In genomic region chr6:47145212-47145611, GRCh38 we compare ENCODE assay signal across 22 cellular contexts.
A peak's percentile ranks its signal among the peaks of the same experiment; 100 is the strongest.
DNase-seq lines count a peak whose midpoint lies in the region; ATAC-seq, FAIRE-seq and TF ChIP-seq lines count a peak whose summit lies in the region.
"Had no signal": no experiment of that assay in that cellular context is flagged by ENCODE, and none has a peak within 500 bp of the region (broad histone marks: within the 10 kb centered on the region; RNA-seq: fewer than 3 reads in every experiment).

No MANE protein-coding gene starts in this region.

- POLR2A ChIA-PET in PC-9 (lab: Charles Lee; ENCODE audit: unreplicated experiment): no interaction called here

- H3K4me3 ChIP-seq in AG10803 (ENCODE audit: low read length) (no peak overlapping the region), PC-9 (no peak overlapping the region), esophagus muscularis mucosa (no peak overlapping the region), body of pancreas (no peak overlapping the region)
- H3K4me3 ChIP-seq: HAP-1, SJSA1 had no signal

- TF ChIP-seq POLR2A in esophagus muscularis mucosa (IDR thresholded peaks at IDR 0.05; ENCODE audit: low read depth): no peak
- no peak for TF ChIP-seq POLR2A in body of pancreas (IDR thresholded peaks at IDR 0.05)

- CTCF ChIA-PET in PC-9 (lab: Charles Lee): no interaction called here

- no peaks in the 10 kb centered on the region for H3K9me2 ChIP-seq in PC-9 (ENCODE audit: insufficient read depth)

- H3K9me3 ChIP-seq in PC-9 (ENCODE audit: insufficient read depth, low read depth): peaks cover 13% of the 10 kb centered on the region; the same call in 1 of the 2 replicates
- H3K9me3 ChIP-seq in esophagus muscularis mucosa: no peaks in the 10 kb centered on the region
- no peaks in the 10 kb centered on the region for H3K9me3 ChIP-seq in body of pancreas
- H3K9me3 ChIP-seq: HAP-1, SJSA1 had no signal

- peak; percentile 17 for FAIRE-seq in islet of Langerhans (lab: Jason Lieb, UNC)
- FAIRE-seq: HTR-8/SVneo had no signal

- H3K4me1 ChIP-seq in PC-9 (replicated peaks; ENCODE audit: insufficient read depth) (peaks cover 47% of the 10 kb centered on the region), esophagus muscularis mucosa (peaks cover 6 to 42% (median 38%) of the 10 kb centered on the region in 4 donors), body of pancreas (peaks cover 23% of the 10 kb centered on the region)
- H3K4me1 ChIP-seq: HAP-1, SJSA1 had no signal

- H3K27ac ChIP-seq in PC-9 (0 out of 2 replicates have a peak overlapping the region, but pooled peaks have one; percentile 13), esophagus muscularis mucosa (replicated peaks in 1 of 4) (peak overlapping the region; percentile 34 to 65 (median 49)), body of pancreas (no peak overlapping the region)
- H3K27ac ChIP-seq: SJSA1 had no signal

- peak; percentile 53 for DNase-seq in AG10803 (ENCODE audit: low read depth)
- no peak for DNase-seq in PC-9
- no peak for DNase-seq in esophagus muscularis mucosa (ENCODE audit: extremely low spot score)
- DNase-seq in GDM1 (lab: John Stamatoyannopoulos, UW): no peak
- DNase-seq in body of pancreas: no peak
- DNase-seq in GM20000 (ENCODE audit: low spot score): no peak
- DNase-seq: C1 segment of cervical spinal cord; CD8-positive, alpha-beta memory T cell; DMS53; Kasumi-1; MM.1S; NCI-H1092; NCI-H1436 treated with DMSO at 0.1 percent for 48 hours; NCI-H2029; NCI-H2171; NCI-H526; PC-3 had no signal

- ATAC-seq in body of pancreas (no peak), GM21576 (IDR thresholded peaks at IDR 0.05; ENCODE audit: unreplicated experiment) (no peak)
- ATAC-seq: PC-3 had no signal

- TF ChIP-seq CTCF in AG10803 (conservative IDR thresholded peaks at IDR 0.05; ENCODE audit: low read length) (no peak), PC-9 (conservative IDR thresholded peaks at IDR 0.05) (no peak), esophagus muscularis mucosa (IDR thresholded peaks at IDR 0.05) (no peak), body of pancreas (IDR thresholded peaks at IDR 0.05) (no peak), GM20000 (IDR thresholded peaks at IDR 0.05; ENCODE audit: extremely low read depth, missing control alignments) (no peak)

- peaks cover 14% of the 10 kb centered on the region; the same call in 1 of the 2 replicates for H3F3A ChIP-seq in PC-9 (ENCODE audit: insufficient read depth, low read depth)

- intact Hi-C loops in PC-9 (cut with micrococcal nuclease; ENCODE audit: unreplicated experiment): no loop called here
- intact Hi-C loops in esophagus muscularis mucosa (cut with DNase I): loop anchor here (5.0 kb wide), 1 partner anchor 162 kb away; the partner anchor contains the start of gene TNFRSF21
- intact Hi-C loops in body of pancreas (cut with DNase I): no loop called here

- H4K20me1 ChIP-seq in PC-9 (ENCODE audit: insufficient read depth): no peaks in the 10 kb centered on the region

- TF ChIP-seq EP300 in esophagus muscularis mucosa (IDR thresholded peaks at IDR 0.05): no peak

- no peak overlapping the region for H2AFZ ChIP-seq in PC-9

- no peak overlapping the region for H3K4me2 ChIP-seq in PC-9

- H3K36me3 ChIP-seq in PC-9 (ENCODE audit: low read depth): peaks cover 2% of the 10 kb centered on the region; the same call in 1 of the 2 replicates
- H3K36me3 ChIP-seq in esophagus muscularis mucosa: no peaks in the 10 kb centered on the region
- no peaks in the 10 kb centered on the region for H3K36me3 ChIP-seq in body of pancreas (replicated peaks in 1 of 2; ENCODE audit: insufficient read depth in 1 of 2, low read depth in 2 of 2)
- H3K36me3 ChIP-seq: HAP-1, SJSA1 had no signal

- no TSS peak for BruUV-seq in PC-9 (replicated peaks; lab: Mats Ljungman, UMichigan)

- H3K79me2 ChIP-seq in PC-9 (ENCODE audit: low read depth): no peaks in the 10 kb centered on the region

- H3K27me3 ChIP-seq in PC-9 (ENCODE audit: insufficient read depth, low read depth) (no peaks in the 10 kb centered on the region), esophagus muscularis mucosa (no peaks in the 10 kb centered on the region), body of pancreas (no peaks in the 10 kb centered on the region)
- H3K27me3 ChIP-seq: SJSA1 had no signal

Comparison
In these comparisons a context has a peak if more than half of its experiments do, and no peak if none do; other contexts are left out.
1. H3K27ac ChIP-seq: peak in PC-9 (single experiment) and esophagus muscularis mucosa (4 of 4); none in body of pancreas (0 of 4).